10 cellular contexts compared by ENCODE assay signal in genomic region chr15:80489030-80489594, GRCh38.
A peak's percentile ranks its signal among the peaks of the same experiment; 100 is the strongest.
DNase-seq lines count a peak whose midpoint lies in the region; ATAC-seq and TF ChIP-seq lines count a peak whose summit lies in the region.
"Had no signal": no experiment of that assay in that cellular context is flagged by ENCODE, and none has a peak within 500 bp of the region (broad histone marks: within the 10 kb centered on the region; RNA-seq: fewer than 3 reads in every experiment).

No MANE protein-coding gene starts in this region.

- no peaks in the 10 kb centered on the region for H3K4me1 Mint-ChIP-seq in endothelial cell (ENCODE audit: unreplicated experiment)

- intact Hi-C loops in left ventricle myocardium superior (cut with micrococcal nuclease), result no loop called here

- ATAC-seq in left ventricle myocardium superior, result peak; percentile 55

- peaks cover 7% of the 10 kb centered on the region for H3K4me1 ChIP-seq in suprapubic skin

- no peak for TF ChIP-seq POLR2A in suprapubic skin (IDR thresholded peaks at IDR 0.05)

- DNase-seq in H4 (ENCODE audit: low spot score) (peak; percentile 41), amniotic stem cell (lab: John Stamatoyannopoulos, UW) (peak; percentile 77), left ventricle myocardium superior (no peak), suprapubic skin (ENCODE audit: low spot score in 2 of 2) (no peak), endothelial cell (ENCODE audit: low spot score) (no peak), NCI-H128 (lab: John Stamatoyannopoulos, UW; ENCODE audit: unreplicated experiment) (no peak), NK-92 (lab: John Stamatoyannopoulos, UW; ENCODE audit: unreplicated experiment) (no peak)
- no peak for DNase-seq in activated naive CD4-positive, alpha-beta T cell treated with anti-CD3 and anti-CD28 coated beads, Interleukin-2, amount 50 U/mL, for 16 hours
- DNase-seq: amygdala, pancreas had no signal

- peak overlapping the region; percentile 58 for H3K27ac ChIP-seq in suprapubic skin

- H3K27me3 Mint-ChIP-seq in endothelial cell (ENCODE audit: unreplicated experiment), result no peaks in the 10 kb centered on the region

- no peak overlapping the region for H3K4me3 ChIP-seq in suprapubic skin
- H3K4me3 ChIP-seq: pancreas had no signal

- no peak overlapping the region for H3K27ac Mint-ChIP-seq in endothelial cell (ENCODE audit: unreplicated experiment)

- H3K36me3 Mint-ChIP-seq in endothelial cell (ENCODE audit: low read depth, unreplicated experiment), result no peaks in the 10 kb centered on the region

- TF ChIP-seq CTCF in suprapubic skin (IDR thresholded peaks at IDR 0.05) (no peak), endothelial cell (IDR thresholded peaks at IDR 0.05; ENCODE audit: unreplicated experiment) (no peak)

- 47% methylated on average over 7 of the region's 7 CpGs for WGBS in suprapubic skin

- H3K27me3 ChIP-seq in suprapubic skin, result no peaks in the 10 kb centered on the region
- H3K27me3 ChIP-seq: pancreas had no signal

- no peaks in the 10 kb centered on the region for H3K9me3 ChIP-seq in suprapubic skin
- H3K9me3 ChIP-seq: pancreas had no signal

- H3K36me3 ChIP-seq in suprapubic skin, result no peaks in the 10 kb centered on the region
- H3K36me3 ChIP-seq: pancreas had no signal

- no peak overlapping the region for H3K4me3 Mint-ChIP-seq in endothelial cell (ENCODE audit: unreplicated experiment)

- no peak for TF ChIP-seq EP300 in suprapubic skin (IDR thresholded peaks at IDR 0.05)

- no peaks in the 10 kb centered on the region for H3K9me3 Mint-ChIP-seq in endothelial cell (ENCODE audit: unreplicated experiment)

Comparison
In these comparisons a context has a peak if more than half of its experiments do, and no peak if none do; other contexts are left out.
1. DNase-seq: peak in H4 (single experiment) and amniotic stem cell (single experiment); none in left ventricle myocardium superior (single experiment), suprapubic skin (0 of 2), endothelial cell (single experiment), NCI-H128 (single experiment), NK-92 (single experiment) and activated naive CD4-positive, alpha-beta T cell treated with anti-CD3 and anti-CD28 coated beads, Interleukin-2, amount 50 U/mL, for 16 hours (single experiment).